In genomic region chr11:535519-536454, GRCh38 we compare ENCODE assay signal across 1 cellular context.
TF ChIP-seq lines count a peak whose summit lies in the region.

TSS of gene HRAS (minus strand) at chr11:535576.

TF ChIP-seq in K562, 482 proteins besides CTCF, POLR2A, EP300 and RAD21 (continued from another document and continues in another):
- TF ChIP-seq, protein P1, sequence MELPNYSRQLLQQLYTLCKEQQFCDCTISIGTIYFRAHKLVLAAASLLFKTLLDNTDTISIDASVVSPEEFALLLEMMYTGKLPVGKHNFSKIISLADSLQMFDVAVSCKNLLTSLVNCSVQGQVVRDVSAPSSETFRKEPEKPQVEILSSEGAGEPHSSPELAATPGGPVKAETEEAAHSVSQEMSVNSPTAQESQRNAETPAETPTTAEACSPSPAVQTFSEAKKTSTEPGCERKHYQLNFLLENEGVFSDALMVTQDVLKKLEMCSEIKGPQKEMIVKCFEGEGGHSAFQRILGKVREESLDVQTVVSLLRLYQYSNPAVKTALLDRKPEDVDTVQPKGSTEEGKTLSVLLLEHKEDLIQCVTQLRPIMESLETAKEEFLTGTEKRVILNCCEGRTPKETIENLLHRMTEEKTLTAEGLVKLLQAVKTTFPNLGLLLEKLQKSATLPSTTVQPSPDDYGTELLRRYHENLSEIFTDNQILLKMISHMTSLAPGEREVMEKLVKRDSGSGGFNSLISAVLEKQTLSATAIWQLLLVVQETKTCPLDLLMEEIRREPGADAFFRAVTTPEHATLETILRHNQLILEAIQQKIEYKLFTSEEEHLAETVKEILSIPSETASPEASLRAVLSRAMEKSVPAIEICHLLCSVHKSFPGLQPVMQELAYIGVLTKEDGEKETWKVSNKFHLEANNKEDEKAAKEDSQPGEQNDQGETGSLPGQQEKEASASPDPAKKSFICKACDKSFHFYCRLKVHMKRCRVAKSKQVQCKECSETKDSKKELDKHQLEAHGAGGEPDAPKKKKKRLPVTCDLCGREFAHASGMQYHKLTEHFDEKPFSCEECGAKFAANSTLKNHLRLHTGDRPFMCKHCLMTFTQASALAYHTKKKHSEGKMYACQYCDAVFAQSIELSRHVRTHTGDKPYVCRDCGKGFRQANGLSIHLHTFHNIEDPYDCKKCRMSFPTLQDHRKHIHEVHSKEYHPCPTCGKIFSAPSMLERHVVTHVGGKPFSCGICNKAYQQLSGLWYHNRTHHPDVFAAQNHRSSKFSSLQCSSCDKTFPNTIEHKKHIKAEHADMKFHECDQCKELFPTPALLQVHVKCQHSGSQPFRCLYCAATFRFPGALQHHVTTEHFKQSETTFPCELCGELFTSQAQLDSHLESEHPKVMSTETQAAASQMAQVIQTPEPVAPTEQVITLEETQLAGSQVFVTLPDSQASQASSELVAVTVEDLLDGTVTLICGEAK (IDR thresholded peaks at IDR 0.05): peak; percentile 77
- TF ChIP-seq, protein P1 (CRISPR knock-in tag; IDR thresholded peaks at IDR 0.05): no peak
- TF ChIP-seq FIP1L1 (IDR thresholded peaks at IDR 0.05; ENCODE audit: low read depth, low read length, poor library complexity, severe bottlenecking): peak; percentile 29
- TF ChIP-seq, protein P2, sequence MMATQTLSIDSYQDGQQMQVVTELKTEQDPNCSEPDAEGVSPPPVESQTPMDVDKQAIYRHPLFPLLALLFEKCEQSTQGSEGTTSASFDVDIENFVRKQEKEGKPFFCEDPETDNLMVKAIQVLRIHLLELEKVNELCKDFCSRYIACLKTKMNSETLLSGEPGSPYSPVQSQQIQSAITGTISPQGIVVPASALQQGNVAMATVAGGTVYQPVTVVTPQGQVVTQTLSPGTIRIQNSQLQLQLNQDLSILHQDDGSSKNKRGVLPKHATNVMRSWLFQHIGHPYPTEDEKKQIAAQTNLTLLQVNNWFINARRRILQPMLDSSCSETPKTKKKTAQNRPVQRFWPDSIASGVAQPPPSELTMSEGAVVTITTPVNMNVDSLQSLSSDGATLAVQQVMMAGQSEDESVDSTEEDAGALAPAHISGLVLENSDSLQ (IDR thresholded peaks at IDR 0.05): peak; percentile 99
- no peak for TF ChIP-seq IRF9 (tag; IDR thresholded peaks at IDR 0.05)
- 0 out of 2 replicates have a peak, but pooled peaks have one; percentile 24 for TF ChIP-seq SMAD4 (CRISPR knock-in tag; conservative IDR thresholded peaks at IDR 0.05)
- TF ChIP-seq, protein P3, sequence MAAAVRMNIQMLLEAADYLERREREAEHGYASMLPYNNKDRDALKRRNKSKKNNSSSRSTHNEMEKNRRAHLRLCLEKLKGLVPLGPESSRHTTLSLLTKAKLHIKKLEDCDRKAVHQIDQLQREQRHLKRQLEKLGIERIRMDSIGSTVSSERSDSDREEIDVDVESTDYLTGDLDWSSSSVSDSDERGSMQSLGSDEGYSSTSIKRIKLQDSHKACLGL (CRISPR knock-in tag; IDR thresholded peaks at IDR 0.05; ENCODE audit: borderline replicate concordance, poor library complexity, severe bottlenecking): no peak
- peak; percentile 79; the same call in 1 of the 2 replicates for TF ChIP-seq PHF8 (IDR thresholded peaks at IDR 0.05; ENCODE audit: borderline replicate concordance, low read length)
- peak; percentile 86 for TF ChIP-seq ZFX (CRISPR knock-in tag; IDR thresholded peaks at IDR 0.05)
- peak; percentile 84 to 92 for TF ChIP-seq UBTF (IDR thresholded peaks at IDR 0.05; ENCODE audit: borderline replicate concordance in 1 of 2, low read depth in 2 of 2, low read length in 2 of 2)
- TF ChIP-seq ZNF133 (CRISPR knock-in tag; IDR thresholded peaks at IDR 0.05): no peak
- TF ChIP-seq CREB1 (IDR thresholded peaks at IDR 0.05): peak; percentile 28; the same call in 1 of the 2 replicates
- TF ChIP-seq CREB1 (CRISPR knock-in tag; IDR thresholded peaks at IDR 0.05): no peak
- TF ChIP-seq CXXC5 (CRISPR knock-in tag; IDR thresholded peaks at IDR 0.05): peak; percentile 99
- no peak for TF ChIP-seq ZNF354B (CRISPR knock-in tag; IDR thresholded peaks at IDR 0.05)
- TF ChIP-seq CHD1 (IDR thresholded peaks at IDR 0.05; ENCODE audit: low read length): no peak
- TF ChIP-seq CUX1 (CRISPR knock-in tag; IDR thresholded peaks at IDR 0.05): no peak
- TF ChIP-seq HCFC1 (IDR thresholded peaks at IDR 0.05; ENCODE audit: low read depth, low read length): no peak
- TF ChIP-seq RFX7 (CRISPR knock-in tag; IDR thresholded peaks at IDR 0.05): no peak
- peak; percentile 94 for TF ChIP-seq GABPA (tag; conservative IDR thresholded peaks at IDR 0.05; ENCODE audit: low read depth)
- TF ChIP-seq DACH1 (IDR thresholded peaks at IDR 0.05; ENCODE audit: partially characterized antibody): no peak
- TF ChIP-seq ZNF639 (CRISPR knock-in tag; conservative IDR thresholded peaks at IDR 0.05 in 1 of 2, IDR thresholded peaks at IDR 0.05 in 1 of 2): 0 out of 4 replicates have a peak, but pooled peaks of 1 of the 2 experiments have one; percentile 62
- no peak for TF ChIP-seq NR2C2 (CRISPR knock-in tag; IDR thresholded peaks at IDR 0.05)
- TF ChIP-seq NR2C2 (tag; IDR thresholded peaks at IDR 0.05): peak; percentile 34; the same call in 1 of the 2 replicates
- TF ChIP-seq, protein P4, sequence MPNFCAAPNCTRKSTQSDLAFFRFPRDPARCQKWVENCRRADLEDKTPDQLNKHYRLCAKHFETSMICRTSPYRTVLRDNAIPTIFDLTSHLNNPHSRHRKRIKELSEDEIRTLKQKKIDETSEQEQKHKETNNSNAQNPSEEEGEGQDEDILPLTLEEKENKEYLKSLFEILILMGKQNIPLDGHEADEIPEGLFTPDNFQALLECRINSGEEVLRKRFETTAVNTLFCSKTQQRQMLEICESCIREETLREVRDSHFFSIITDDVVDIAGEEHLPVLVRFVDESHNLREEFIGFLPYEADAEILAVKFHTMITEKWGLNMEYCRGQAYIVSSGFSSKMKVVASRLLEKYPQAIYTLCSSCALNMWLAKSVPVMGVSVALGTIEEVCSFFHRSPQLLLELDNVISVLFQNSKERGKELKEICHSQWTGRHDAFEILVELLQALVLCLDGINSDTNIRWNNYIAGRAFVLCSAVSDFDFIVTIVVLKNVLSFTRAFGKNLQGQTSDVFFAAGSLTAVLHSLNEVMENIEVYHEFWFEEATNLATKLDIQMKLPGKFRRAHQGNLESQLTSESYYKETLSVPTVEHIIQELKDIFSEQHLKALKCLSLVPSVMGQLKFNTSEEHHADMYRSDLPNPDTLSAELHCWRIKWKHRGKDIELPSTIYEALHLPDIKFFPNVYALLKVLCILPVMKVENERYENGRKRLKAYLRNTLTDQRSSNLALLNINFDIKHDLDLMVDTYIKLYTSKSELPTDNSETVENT (CRISPR knock-in tag; IDR thresholded peaks at IDR 0.05): peak; percentile 76
- no peak for TF ChIP-seq ZC3H11A (IDR thresholded peaks at IDR 0.05; ENCODE audit: low read depth, low read length)
- TF ChIP-seq RBFOX2 (IDR thresholded peaks at IDR 0.05; ENCODE audit: low read depth, low read length): peak; percentile 85
- peak; percentile 60 for TF ChIP-seq BHLHE40 (IDR thresholded peaks at IDR 0.05; ENCODE audit: low read length)
- peak; percentile 88 for TF ChIP-seq NFYB (IDR thresholded peaks at IDR 0.05; ENCODE audit: extremely low read depth, insufficient read length)
- peak; percentile 93 for TF ChIP-seq POLR2G (IDR thresholded peaks at IDR 0.05; ENCODE audit: low read depth, low read length)
- TF ChIP-seq NRF1 (conservative IDR thresholded peaks at IDR 0.05 in 1 of 2, IDR thresholded peaks at IDR 0.05 in 1 of 2): peak; percentile 88 to 89
- TF ChIP-seq HNRNPL (IDR thresholded peaks at IDR 0.05; ENCODE audit: low read depth, low read length): peak; percentile 29; the same call in 1 of the 2 replicates
- TF ChIP-seq SP2 (IDR thresholded peaks at IDR 0.05; ENCODE audit: extremely low read depth, low read depth, low read length, poor library complexity, severe bottlenecking): peak; percentile 91
